28 cellular contexts compared by ENCODE assay signal in genomic region chr13:91630916-91631315, GRCh38.
"Had no signal": no experiment of that assay in that cellular context is flagged by ENCODE, and none has a peak within 500 bp of the region (broad histone marks: within the 10 kb centered on the region; RNA-seq: fewer than 3 reads in every experiment).

No MANE protein-coding gene starts in this region.

- H3K9me3 Mint-ChIP-seq: nephron; stimulated activated naive CD8-positive, alpha-beta T cell treated with anti-CD3 and anti-CD28 coated beads, Interleukin-15, amount 100 ng/mL, for 72 hours had no signal

- H3K27me3 ChIP-seq: colonic mucosa, esophagus squamous epithelium, left lung, right lobe of liver, suprapubic skin, transverse colon, vagina had no signal

- H3K27ac Mint-ChIP-seq: dendritic cell treated with granulocyte-macrophage colony-stimulating factor and Interleukin-4, amounts not matched to agents 40 ng/mL and 50 ng/mL, for 4 days; immature natural killer cell; naive thymus-derived CD4-positive, alpha-beta T cell; nephron; stimulated activated naive CD8-positive, alpha-beta T cell treated with anti-CD3 and anti-CD28 coated beads, Interleukin-15, amount 100 ng/mL, for 72 hours had no signal

- H3K9me3 ChIP-seq: colonic mucosa, esophagus squamous epithelium, left lung, psoas muscle, right lobe of liver, suprapubic skin, transverse colon, vagina had no signal

- ATAC-seq: left lung; naive thymus-derived CD4-positive, alpha-beta T cell; psoas muscle; right lobe of liver; stimulated activated naive CD8-positive, alpha-beta T cell treated with anti-CD3 and anti-CD28 coated beads, Interleukin-15, amount 100 ng/mL, for 72 hours had no signal

- H3K36me3 Mint-ChIP-seq: immature natural killer cell; naive thymus-derived CD4-positive, alpha-beta T cell had no signal

- H3K36me3 ChIP-seq: colonic mucosa, esophagus squamous epithelium, left lung, right lobe of liver, suprapubic skin, transverse colon, vagina had no signal

- H3K4me3 ChIP-seq: colonic mucosa, esophagus squamous epithelium, left lung, psoas muscle, right lobe of liver, suprapubic skin, transverse colon, vagina had no signal

- H3K4me3 Mint-ChIP-seq: dendritic cell treated with granulocyte-macrophage colony-stimulating factor and Interleukin-4, amounts not matched to agents 40 ng/mL and 50 ng/mL, for 4 days; immature natural killer cell; naive thymus-derived CD4-positive, alpha-beta T cell; nephron; stimulated activated naive CD8-positive, alpha-beta T cell treated with anti-CD3 and anti-CD28 coated beads, Interleukin-15, amount 100 ng/mL, for 72 hours had no signal

- H3K4me1 ChIP-seq: colonic mucosa, esophagus squamous epithelium, left lung, psoas muscle, right lobe of liver, suprapubic skin, transverse colon, vagina had no signal

- H3K27me3 Mint-ChIP-seq: dendritic cell treated with granulocyte-macrophage colony-stimulating factor and Interleukin-4, amounts not matched to agents 40 ng/mL and 50 ng/mL, for 4 days; naive thymus-derived CD4-positive, alpha-beta T cell; stimulated activated naive CD8-positive, alpha-beta T cell treated with anti-CD3 and anti-CD28 coated beads, Interleukin-15, amount 100 ng/mL, for 72 hours had no signal

- FAIRE-seq: endothelial cell of umbilical vein, small intestine had no signal

- DNase-seq: colonic mucosa; effector CD8-positive, alpha-beta T cell; erythroblast; esophagus squamous epithelium; foreskin melanocyte; hypothalamus; immature natural killer cell; islet precursor cell; left lung; mesenchymal stem cell; midbrain; naive thymus-derived CD4-positive, alpha-beta T cell; nucleus accumbens; psoas muscle; retina; right lobe of liver; small intestine; stimulated activated CD4-positive, alpha-beta T cell treated with anti-CD3 and anti-CD28 coated beads, Interleukin-15, amount 100 ng/mL, for 24 hours; stimulated activated CD4-positive, alpha-beta T cell treated with anti-CD3 and anti-CD28 coated beads, Interleukin-2, amount 100 ng/mL, for 48 hours; stimulated activated CD8-positive, alpha-beta memory T cell treated with anti-CD3 and anti-CD28 coated beads, Interleukin-4, amount 100 ng/mL, for 48 hours; stimulated activated naive CD4-positive, alpha-beta T cell; stimulated activated naive CD8-positive, alpha-beta T cell treated with anti-CD3 and anti-CD28 coated beads, Interleukin-15, amount 100 ng/mL, for 72 hours; transverse colon had no signal

- H3K4me1 Mint-ChIP-seq: immature natural killer cell; naive thymus-derived CD4-positive, alpha-beta T cell; nephron; stimulated activated naive CD8-positive, alpha-beta T cell treated with anti-CD3 and anti-CD28 coated beads, Interleukin-15, amount 100 ng/mL, for 72 hours had no signal

- H3K27ac ChIP-seq: colonic mucosa, esophagus squamous epithelium, left lung, psoas muscle, right lobe of liver, suprapubic skin, transverse colon, vagina had no signal
